Comparison of ENCODE assay signal across 1 cellular context in the genomic region with DNA sequence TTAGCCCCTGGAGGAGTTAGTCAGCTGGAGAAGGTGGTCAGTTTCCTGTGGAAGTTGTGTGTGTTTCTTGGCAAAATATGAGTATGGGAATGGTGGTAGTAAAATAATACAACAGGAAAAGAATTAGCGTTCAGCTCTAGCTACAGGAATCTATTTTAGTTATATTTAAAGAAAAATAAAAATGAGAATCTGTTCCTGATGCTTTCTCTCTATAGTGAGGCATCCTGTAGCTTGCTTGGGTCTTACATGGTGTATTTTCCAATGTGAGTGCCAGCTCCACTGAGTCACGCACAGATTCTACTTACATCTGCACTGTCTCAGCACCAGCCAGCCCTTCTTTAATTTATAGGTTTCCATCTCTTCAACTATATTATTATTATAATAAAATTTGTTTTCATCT.
TF ChIP-seq lines count a peak whose summit lies in the region.

No MANE protein-coding gene starts in this region.

TF ChIP-seq in endothelial cell of umbilical vein, 7 proteins besides CTCF, POLR2A, EP300 and RAD21:
- TF ChIP-seq GATA2 (IDR thresholded peaks at IDR 0.05; ENCODE audit: insufficient read depth, insufficient read length, low read depth, low read length) (no peak), JUN (IDR thresholded peaks at IDR 0.05; ENCODE audit: borderline replicate concordance, insufficient read depth, insufficient read length, low read depth) (peak; percentile 3), FOS (IDR thresholded peaks at IDR 0.05; ENCODE audit: borderline replicate concordance, insufficient read depth, low read length) (peak; percentile 39), MYC (IDR thresholded peaks at IDR 0.05; ENCODE audit: low read depth, low read length) (no peak), MAX (IDR thresholded peaks at IDR 0.05; ENCODE audit: insufficient read depth, insufficient read length) (no peak), EZH2 (IDR thresholded peaks at IDR 0.05; ENCODE audit: borderline replicate concordance, low read depth, low read length, severe bottlenecking) (no peak), POLR2AphosphoS5 (IDR thresholded peaks at IDR 0.05; ENCODE audit: insufficient read depth, low read depth, low read length) (peak; percentile 37)
